ENCODE assay signal across 17 cellular contexts in the genomic region with DNA sequence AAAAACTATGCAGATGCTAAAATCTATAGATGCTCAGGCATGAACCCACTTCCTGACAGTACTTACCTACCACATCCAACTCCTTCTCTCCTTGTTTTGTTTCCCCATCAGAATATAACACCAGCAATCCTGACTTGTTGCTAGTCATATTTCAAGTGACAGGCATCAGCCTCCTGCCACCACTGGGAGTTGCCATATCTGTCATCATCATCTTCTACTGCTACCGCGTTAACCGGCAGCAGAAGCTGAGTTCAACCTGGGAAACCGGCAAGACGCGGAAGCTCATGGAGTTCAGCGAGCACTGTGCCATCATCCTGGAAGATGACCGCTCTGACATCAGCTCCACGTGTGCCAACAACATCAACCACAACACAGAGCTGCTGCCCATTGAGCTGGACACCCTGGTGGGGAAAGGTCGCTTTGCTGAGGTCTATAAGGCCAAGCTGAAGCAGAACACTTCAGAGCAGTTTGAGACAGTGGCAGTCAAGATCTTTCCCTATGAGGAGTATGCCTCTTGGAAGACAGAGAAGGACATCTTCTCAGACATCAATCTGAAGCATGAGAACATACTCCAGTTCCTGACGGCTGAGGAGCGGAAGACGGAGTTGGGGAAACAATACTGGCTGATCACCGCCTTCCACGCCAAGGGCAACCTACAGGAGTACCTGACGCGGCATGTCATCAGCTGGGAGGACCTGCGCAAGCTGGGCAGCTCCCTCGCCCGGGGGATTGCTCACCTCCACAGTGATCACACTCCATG.
A peak's percentile ranks its signal among the peaks of the same experiment; 100 is the strongest.
DNase-seq lines count a peak whose midpoint lies in the region; ATAC-seq and TF ChIP-seq lines count a peak whose summit lies in the region.
"Had no signal": no experiment of that assay in that cellular context is flagged by ENCODE, and none has a peak within 500 bp of the region (broad histone marks: within the 10 kb centered on the region; RNA-seq: fewer than 3 reads in every experiment).

No MANE protein-coding gene starts in this region.

- intact Hi-C loops in activated CD8-positive, alpha-beta T cell treated with anti-CD3 and anti-CD28 coated beads for 36 hours (cut with micrococcal nuclease), result no loop called here

- POLR2A ChIA-PET in activated CD8-positive, alpha-beta T cell treated with anti-CD3 and anti-CD28 coated beads for 36 hours (lab: Charles Lee), result interaction anchor here (0.7 to 1.9 kb wide), 6 partner anchors 11 to 177 kb away, joined by 3 to 6 read pairs (median 5); a partner anchor contains a TSS

- H3K4me3 Mint-ChIP-seq in activated T-cell treated with anti-CD3 and anti-CD28 coated beads, Interleukin-2, amount 50 U/mL, for 4 hours, result peak overlapping the region; percentile 60
- H3K4me3 Mint-ChIP-seq in activated CD8-positive, alpha-beta T cell treated with anti-CD3 and anti-CD28 coated beads for 36 hours, result no peak overlapping the region
- H3K4me3 Mint-ChIP-seq in immature natural killer cell (no peak overlapping the region), mesothelial cell of epicardium (no peak overlapping the region)
- H3K4me3 Mint-ChIP-seq in stimulated activated naive CD8-positive, alpha-beta T cell treated with anti-CD3 and anti-CD28 coated beads, Interleukin-15, Interleukin-2, amounts not matched to agents 100 ng/mL and 50 ng/mL, for 24 hours, result no peak overlapping the region
- H3K4me3 Mint-ChIP-seq: GM23338, type B pancreatic cell had no signal

- ATAC-seq in activated T-cell treated with anti-CD3 and anti-CD28 coated beads, Interleukin-2, amount 50 U/mL, for 4 hours, result peak; percentile 30 to 41
- no peak for ATAC-seq in activated CD8-positive, alpha-beta T cell treated with anti-CD3 and anti-CD28 coated beads for 36 hours
- ATAC-seq in HG03139 (IDR thresholded peaks at IDR 0.05; ENCODE audit: unreplicated experiment), result no peak
- ATAC-seq: GM23338 had no signal

- CTCF ChIA-PET in activated CD8-positive, alpha-beta T cell treated with anti-CD3 and anti-CD28 coated beads for 36 hours (lab: Charles Lee), result interaction anchor here (1.0 to 1.5 kb wide), 3 partner anchors 10 to 80 kb away, joined by 3 to 7 read pairs (median 4); no protein-coding TSS in a partner anchor

- no peaks in the 10 kb centered on the region for H3K27me3 Mint-ChIP-seq in activated T-cell treated with anti-CD3 and anti-CD28 coated beads, Interleukin-2, amount 50 U/mL, for 4 hours (ENCODE audit: low read depth)
- H3K27me3 Mint-ChIP-seq in activated CD8-positive, alpha-beta T cell treated with anti-CD3 and anti-CD28 coated beads for 36 hours, result no peaks in the 10 kb centered on the region
- H3K27me3 Mint-ChIP-seq in immature natural killer cell (ENCODE audit: low read depth in 3 of 3) (peaks cover 0 to 5% (median 0%) of the 10 kb centered on the region in 3 donors), mesothelial cell of epicardium (ENCODE audit: low read depth) (no peaks in the 10 kb centered on the region)
- no peaks in the 10 kb centered on the region for H3K27me3 Mint-ChIP-seq in stimulated activated naive CD8-positive, alpha-beta T cell treated with anti-CD3 and anti-CD28 coated beads, Interleukin-15, Interleukin-2, amounts not matched to agents 100 ng/mL and 50 ng/mL, for 24 hours
- H3K27me3 Mint-ChIP-seq: type B pancreatic cell had no signal

- H3K9me3 Mint-ChIP-seq in activated T-cell treated with anti-CD3 and anti-CD28 coated beads, Interleukin-2, amount 50 U/mL, for 4 hours, result peaks cover 4% of the 10 kb centered on the region
- H3K9me3 Mint-ChIP-seq in activated CD8-positive, alpha-beta T cell treated with anti-CD3 and anti-CD28 coated beads for 36 hours, result no peaks in the 10 kb centered on the region
- H3K9me3 Mint-ChIP-seq in immature natural killer cell (no peaks in the 10 kb centered on the region), mesothelial cell of epicardium (no peaks in the 10 kb centered on the region)
- H3K9me3 Mint-ChIP-seq in stimulated activated naive CD8-positive, alpha-beta T cell treated with anti-CD3 and anti-CD28 coated beads, Interleukin-15, Interleukin-2, amounts not matched to agents 100 ng/mL and 50 ng/mL, for 24 hours, result peaks cover 4% of the 10 kb centered on the region
- H3K9me3 Mint-ChIP-seq: GM23338, type B pancreatic cell had no signal

- peaks cover 84% of the 10 kb centered on the region for H3K36me3 Mint-ChIP-seq in activated T-cell treated with anti-CD3 and anti-CD28 coated beads, Interleukin-2, amount 50 U/mL, for 4 hours (ENCODE audit: insufficient read depth)
- H3K36me3 Mint-ChIP-seq in activated CD8-positive, alpha-beta T cell treated with anti-CD3 and anti-CD28 coated beads for 36 hours (ENCODE audit: low read depth), result peaks cover 90% of the 10 kb centered on the region
- H3K36me3 Mint-ChIP-seq in immature natural killer cell (peaks cover 27 to 72% (median 45%) of the 10 kb centered on the region in 3 donors), mesothelial cell of epicardium (peaks cover 46% of the 10 kb centered on the region)
- peaks cover 97% of the 10 kb centered on the region for H3K36me3 Mint-ChIP-seq in stimulated activated naive CD8-positive, alpha-beta T cell treated with anti-CD3 and anti-CD28 coated beads, Interleukin-15, Interleukin-2, amounts not matched to agents 100 ng/mL and 50 ng/mL, for 24 hours (ENCODE audit: low read depth)

- TF ChIP-seq CTCF in activated CD8-positive, alpha-beta T cell treated with anti-CD3 and anti-CD28 coated beads for 36 hours (IDR thresholded peaks at IDR 0.05), result no peak
- no peak for TF ChIP-seq CTCF in mesothelial cell of epicardium (IDR thresholded peaks at IDR 0.05; ENCODE audit: unreplicated experiment)

- peak overlapping the region; percentile 82 for H3K27ac Mint-ChIP-seq in activated CD8-positive, alpha-beta T cell treated with anti-CD3 and anti-CD28 coated beads for 36 hours
- H3K27ac Mint-ChIP-seq in immature natural killer cell (peak overlapping the region; percentile 5 to 58 (median 19)), mesothelial cell of epicardium (no peak overlapping the region)
- peak overlapping the region; percentile 86 for H3K27ac Mint-ChIP-seq in stimulated activated naive CD8-positive, alpha-beta T cell treated with anti-CD3 and anti-CD28 coated beads, Interleukin-15, Interleukin-2, amounts not matched to agents 100 ng/mL and 50 ng/mL, for 24 hours
- H3K27ac Mint-ChIP-seq: GM23338 had no signal

- DNase-seq in activated T-cell treated with anti-CD3 and anti-CD28 coated beads, Interleukin-2, amount 50 U/mL, for 4 hours, result no peak
- no peak for DNase-seq in activated T-cell treated with anti-CD3 and anti-CD28 coated beads, Interleukin-2, amount 50 U/mL, for 1 hour
- DNase-seq in activated CD8-positive, alpha-beta T cell treated with anti-CD3 and anti-CD28 coated beads for 36 hours, result no peak
- no peak for DNase-seq in immature natural killer cell
- DNase-seq in mesothelial cell of epicardium (ENCODE audit: low spot score in 2 of 2, unreplicated experiment in 2 of 2), result no peak
- no peak for DNase-seq in pons (ENCODE audit: low spot score)
- DNase-seq: activated CD8-positive, alpha-beta memory T cell treated with anti-CD3 and anti-CD28 coated beads for 24 hours; mesendoderm; NCI-H1694 treated with DMSO at 0.1 percent for 48 hours; NCI-H510A treated with DMSO at 0.1 percent for 48 hours; nucleus accumbens; sigmoid colon; stimulated activated CD4-positive, alpha-beta T cell treated with anti-CD3 and anti-CD28 coated beads, Interleukin-4, amount 100 ng/mL, for 1 hour had no signal

- peaks cover 94% of the 10 kb centered on the region for H3K4me1 Mint-ChIP-seq in activated T-cell treated with anti-CD3 and anti-CD28 coated beads, Interleukin-2, amount 50 U/mL, for 4 hours (ENCODE audit: low read depth)
- peaks cover 90% of the 10 kb centered on the region for H3K4me1 Mint-ChIP-seq in activated CD8-positive, alpha-beta T cell treated with anti-CD3 and anti-CD28 coated beads for 36 hours (ENCODE audit: low read depth)
- peaks cover 51 to 93% of the 10 kb centered on the region in 2 donors for H3K4me1 Mint-ChIP-seq in immature natural killer cell
- peaks cover 96% of the 10 kb centered on the region for H3K4me1 Mint-ChIP-seq in stimulated activated naive CD8-positive, alpha-beta T cell treated with anti-CD3 and anti-CD28 coated beads, Interleukin-15, Interleukin-2, amounts not matched to agents 100 ng/mL and 50 ng/mL, for 24 hours (ENCODE audit: low read depth)
- H3K4me1 Mint-ChIP-seq in mesothelial cell of epicardium, result peaks cover 15% of the 10 kb centered on the region

Comparison
In these comparisons a context has a peak if more than half of its experiments do, and no peak if none do; other contexts are left out.
1. ATAC-seq: peak in activated T-cell treated with anti-CD3 and anti-CD28 coated beads, Interleukin-2, amount 50 U/mL, for 4 hours (2 of 2); none in activated CD8-positive, alpha-beta T cell treated with anti-CD3 and anti-CD28 coated beads for 36 hours (single experiment) and HG03139 (single experiment).